9 cellular contexts compared by ENCODE assay signal in the genomic region with DNA sequence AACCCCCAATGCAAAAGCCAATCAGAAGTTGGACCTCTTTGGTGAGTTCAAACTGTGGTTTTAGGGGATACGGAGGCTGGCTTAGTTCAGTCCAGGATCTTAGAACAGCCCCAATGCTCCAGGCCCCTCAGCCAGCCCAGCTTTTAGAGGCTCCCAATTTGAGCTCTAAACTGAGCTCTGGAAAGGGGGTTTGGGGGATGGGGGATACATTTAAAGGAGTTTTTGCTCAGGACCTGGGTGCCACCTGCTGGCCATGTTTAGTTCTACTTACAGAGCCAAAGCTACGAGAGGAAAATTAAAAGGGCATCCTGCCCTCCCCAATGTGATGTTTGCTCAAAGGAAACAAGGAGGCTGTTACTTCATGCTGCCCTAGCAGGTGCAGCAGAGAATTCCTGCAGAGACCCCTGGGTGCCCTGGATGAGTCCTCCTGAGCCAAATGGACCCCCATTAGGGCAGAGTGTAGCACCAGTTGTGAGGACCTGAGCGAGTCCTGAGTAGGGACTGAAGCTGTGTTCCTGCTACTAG. TPM values are rescaled to one million over a fixed set of nuclear protein-coding genes. Genes with fewer than 3 reads are reported as not detected.
DNase-seq lines count a peak whose midpoint lies in the region; ATAC-seq and TF ChIP-seq lines count a peak whose summit lies in the region.
"Had no signal": no experiment of that assay in that cellular context is flagged by ENCODE, and none has a peak within 500 bp of the region (broad histone marks: within the 10 kb centered on the region; RNA-seq: fewer than 3 reads in every experiment).

No MANE protein-coding gene starts in this region.

- DNase-seq in HAP-1 (ENCODE audit: low spot score in 2 of 2) (peak; percentile 69 to 77), NCI-H510A treated with DMSO at 0.1 percent for 48 hours (lab: John Stamatoyannopoulos, UW) (peak; percentile 27), esophagus squamous epithelium (lab: John Stamatoyannopoulos, UW) (no peak), tibial artery (peak in 1 of 2 donors; percentile 64), cortex of kidney (lab: John Stamatoyannopoulos, UW) (no peak)
- DNase-seq in activated CD8-positive, alpha-beta memory T cell treated with anti-CD3 and anti-CD28 coated beads, Interleukin-2, amount 50 U/mL, for 4 hours = peak; percentile 46
- DNase-seq in naive thymus-derived CD8-positive, alpha-beta T cell = peak in 6 of 10 donors; percentile 20 to 44 (median 38)
- DNase-seq: naive B cell had no signal

- no peaks in the 10 kb centered on the region for H3K4me1 Mint-ChIP-seq in naive thymus-derived CD8-positive, alpha-beta T cell
- H3K4me1 Mint-ChIP-seq: naive B cell had no signal

- intact Hi-C loops in esophagus squamous epithelium (cut with DNase I) = loop anchor here (5.0 kb wide), 1 partner anchor 55 kb away; no protein-coding TSS in a partner anchor
- intact Hi-C loops in tibial artery (cut with DNase I; ENCODE audit: low total_unique reads) = loop anchor here (5.0 kb wide), 1 partner anchor 55 kb away; no protein-coding TSS in a partner anchor

- H3K27ac ChIP-seq in C4-2B (no peak overlapping the region), esophagus squamous epithelium (no peak overlapping the region), tibial artery (no peak overlapping the region)

- H3K27me3 ChIP-seq in HAP-1 (ENCODE audit: low read depth) = no peaks in the 10 kb centered on the region
- no peaks in the 10 kb centered on the region for H3K27me3 ChIP-seq in esophagus squamous epithelium
- H3K27me3 ChIP-seq in tibial artery = no peaks in the 10 kb centered on the region

- no peak overlapping the region for H3K4me3 ChIP-seq in HAP-1
- H3K4me3 ChIP-seq in esophagus squamous epithelium = no peak overlapping the region
- H3K4me3 ChIP-seq in tibial artery = no peak overlapping the region

- H3K9me3 ChIP-seq in HAP-1 = no peaks in the 10 kb centered on the region
- H3K9me3 ChIP-seq in esophagus squamous epithelium = no peaks in the 10 kb centered on the region
- H3K9me3 ChIP-seq in tibial artery = no peaks in the 10 kb centered on the region

- in situ Hi-C loops in HAP-1 (cut with MboI; ENCODE audit: low sequenced_read_pairs) = loop anchor here (5.0 kb wide), 2 partner anchors 55 to 170 kb away; a partner anchor contains a TSS

- TF ChIP-seq CTCF in C4-2B (conservative IDR thresholded peaks at IDR 0.05) (peak; percentile 77), esophagus squamous epithelium (IDR thresholded peaks at IDR 0.05) (peak; percentile 35 to 78 (median 67)), tibial artery (IDR thresholded peaks at IDR 0.05) (peak; percentile 61 to 68)

- H3K27ac Mint-ChIP-seq in naive thymus-derived CD8-positive, alpha-beta T cell = no peak overlapping the region

- TF ChIP-seq POLR2A in esophagus squamous epithelium (IDR thresholded peaks at IDR 0.05) = no peak

- POLR2A ChIA-PET in naive thymus-derived CD8-positive, alpha-beta T cell (lab: Charles Lee) = interaction anchor here (0.9 to 1.6 kb wide), 3 partner anchors 16 to 55 kb away, joined by 3 to 4 read pairs (median 3); a partner anchor contains a TSS

- H3K9me3 Mint-ChIP-seq in naive thymus-derived CD8-positive, alpha-beta T cell = no peaks in the 10 kb centered on the region
- H3K9me3 Mint-ChIP-seq: naive B cell had no signal

- H3K4me3 Mint-ChIP-seq in naive thymus-derived CD8-positive, alpha-beta T cell = no peak overlapping the region
- H3K4me3 Mint-ChIP-seq: naive B cell had no signal

- 50 to 67% methylated on average over 2 to 3 of the region's 3 CpGs for WGBS in esophagus squamous epithelium, 2 donors

- H3K36me3 ChIP-seq in HAP-1 (replicated peaks) = no peaks in the 10 kb centered on the region; the same call in 1 of the 2 replicates
- no peaks in the 10 kb centered on the region for H3K36me3 ChIP-seq in esophagus squamous epithelium
- H3K36me3 ChIP-seq in tibial artery = no peaks in the 10 kb centered on the region

- H3K36me3 Mint-ChIP-seq in naive thymus-derived CD8-positive, alpha-beta T cell = no peaks in the 10 kb centered on the region
- H3K36me3 Mint-ChIP-seq: naive B cell had no signal

- ATAC-seq in naive thymus-derived CD8-positive, alpha-beta T cell = peak; percentile 49 to 57

- H3K27me3 Mint-ChIP-seq in naive thymus-derived CD8-positive, alpha-beta T cell = peaks cover 0 to 3% (median 0%) of the 10 kb centered on the region in 5 donors

- H3K4me1 ChIP-seq in HAP-1 (no peaks in the 10 kb centered on the region; the same call in 1 of the 2 replicates), esophagus squamous epithelium (peaks cover 0 to 39% (median 7%) of the 10 kb centered on the region in 3 donors), tibial artery (peaks cover 0 to 29% (median 14%) of the 10 kb centered on the region in 4 donors)

RNA-seq across cellular contexts. Expression of a gene that starts 15.9 kb away (rescaled TPM):
- 10 to 100 TPM; 15.7 to 34.5 (median 32.1) TPM for total RNA-seq in esophagus squamous epithelium
- 10 to 100 TPM; 60.0 to 60.9 TPM for total RNA-seq in naive thymus-derived CD8-positive, alpha-beta T cell
- polyA plus RNA-seq in naive thymus-derived CD8-positive, alpha-beta T cell = 10 to 100 TPM; 19.4 to 25.8 (median 20.8) TPM

RNA-seq across cellular contexts. Expression of a gene that starts 34.6 kb away (rescaled TPM):
- total RNA-seq in esophagus squamous epithelium = 10 to 100 TPM in 2 of 4 donors, 1 to 10 TPM in 2; 4.7 to 12.4 (median 9.6) TPM
- 10 to 100 TPM; 13.2 to 15.8 TPM for total RNA-seq in naive thymus-derived CD8-positive, alpha-beta T cell
- polyA plus RNA-seq in naive thymus-derived CD8-positive, alpha-beta T cell = 1 to 10 TPM; 7.9 to 9.3 (median 8.2) TPM

RNA-seq across cellular contexts. Expression of a gene that starts 46.4 kb away (rescaled TPM):
- total RNA-seq in esophagus squamous epithelium = 1 to 10 TPM; 4.4 to 7.6 (median 5.2) TPM
- total RNA-seq in naive thymus-derived CD8-positive, alpha-beta T cell = 1 to 10 TPM; 3.8 to 5.3 TPM
- 1 to 10 TPM; 1.4 to 1.6 (median 1.5) TPM for polyA plus RNA-seq in naive thymus-derived CD8-positive, alpha-beta T cell

RNA-seq across cellular contexts. Expression of a gene that starts 54.6 kb away (rescaled TPM):
- 100 to 1,000 TPM; 149 to 242 (median 193) TPM for total RNA-seq in esophagus squamous epithelium
- 100 to 1,000 TPM; 246 to 268 TPM for total RNA-seq in naive thymus-derived CD8-positive, alpha-beta T cell
- 100 to 1,000 TPM; 827 to 916 (median 901) TPM for polyA plus RNA-seq in naive thymus-derived CD8-positive, alpha-beta T cell

Comparison
In these comparisons a context has a peak if more than half of its experiments do, and no peak if none do; other contexts are left out.
1. DNase-seq: peak in HAP-1 (2 of 2), NCI-H510A treated with DMSO at 0.1 percent for 48 hours (single experiment), activated CD8-positive, alpha-beta memory T cell treated with anti-CD3 and anti-CD28 coated beads, Interleukin-2, amount 50 U/mL, for 4 hours (single experiment) and naive thymus-derived CD8-positive, alpha-beta T cell (6 of 10); none in esophagus squamous epithelium (single experiment) and cortex of kidney (single experiment).
2. Peak in every context shown above with its lines, with median percentiles within 50 percentile points of each other: CTCF ChIP-seq.